8 cellular contexts compared by ENCODE assay signal in the genomic region with DNA sequence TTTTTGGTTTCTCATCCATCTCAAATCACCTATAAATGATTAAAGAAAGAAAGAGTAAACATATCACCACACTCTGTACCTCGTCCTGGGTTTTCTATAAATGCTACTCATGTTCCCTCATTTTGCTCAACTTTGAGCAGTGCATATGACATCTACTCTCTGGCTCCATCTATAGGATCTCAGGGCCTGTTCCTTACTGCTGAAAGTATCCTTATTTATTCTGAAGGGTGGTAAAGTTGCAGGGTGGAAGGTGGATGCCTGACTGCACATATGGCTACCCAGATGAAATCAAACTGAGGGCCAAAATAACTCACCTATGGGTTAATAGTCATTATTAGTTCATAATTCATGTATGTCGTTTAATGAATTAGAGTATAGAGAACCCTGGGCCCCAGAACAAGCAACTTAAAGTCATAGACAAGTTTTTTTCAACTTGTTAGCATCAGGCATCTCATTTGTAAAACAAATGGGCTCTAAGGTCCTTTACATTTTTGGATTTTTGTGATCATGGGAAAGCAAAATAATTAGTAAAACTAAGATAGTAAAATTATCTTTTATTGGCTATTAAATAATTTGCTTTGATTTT. TPM values are rescaled to one million over a fixed set of nuclear protein-coding genes. Genes with fewer than 3 reads are reported as not detected.
A peak's percentile ranks its signal among the peaks of the same experiment; 100 is the strongest.
DNase-seq lines count a peak whose midpoint lies in the region; ATAC-seq and TF ChIP-seq lines count a peak whose summit lies in the region.

No MANE protein-coding gene starts in this region.

- no peak overlapping the region for H3K4me3 Mint-ChIP-seq in activated CD4-positive, alpha-beta memory T cell treated with anti-CD3 and anti-CD28 coated beads for 36 hours
- no peak overlapping the region for H3K4me3 Mint-ChIP-seq in activated CD4-positive, alpha-beta memory T cell treated with anti-CD3 and anti-CD28 coated beads, Interleukin-2, amount 10 ng/mL, durations not matched to agents 7 days and 5 days

- peak; percentile 59 for ATAC-seq in HG02870 (IDR thresholded peaks at IDR 0.05; ENCODE audit: unreplicated experiment)
- ATAC-seq in left colon = peak; percentile 98

- H3K79me2 ChIP-seq in mammary epithelial cell (ENCODE audit: insufficient read depth, low read length) = no peaks in the 10 kb centered on the region

- no peak overlapping the region for H2AFZ ChIP-seq in mammary epithelial cell (ENCODE audit: low read depth, low read length)

- CTCF ChIA-PET in activated CD4-positive, alpha-beta memory T cell treated with anti-CD3 and anti-CD28 coated beads for 36 hours (lab: Charles Lee) = no interaction called here
- CTCF ChIA-PET in activated CD4-positive, alpha-beta memory T cell treated with anti-CD3 and anti-CD28 coated beads, Interleukin-2, amount 10 ng/mL, durations not matched to agents 7 days and 5 days (lab: Charles Lee) = no interaction called here
- CTCF ChIA-PET in mammary epithelial cell (lab: Charles Lee; ENCODE audit: low non-redundant PET) = no interaction called here

- no peak for DNase-seq in activated CD4-positive, alpha-beta memory T cell treated with anti-CD3 and anti-CD28 coated beads for 36 hours
- no peak for DNase-seq in activated CD4-positive, alpha-beta memory T cell treated with anti-CD3 and anti-CD28 coated beads, Interleukin-2, amount 10 ng/mL, durations not matched to agents 7 days and 5 days
- DNase-seq in NCI-H82 treated with DMSO at 0.1 percent for 48 hours (lab: John Stamatoyannopoulos, UW; ENCODE audit: unreplicated experiment) = peak; percentile 57
- DNase-seq in mammary epithelial cell = peak; percentile 55
- DNase-seq in left colon = no peak
- no peak for DNase-seq in transverse colon
- DNase-seq in stimulated activated CD4-positive, alpha-beta T cell treated with anti-CD3 and anti-CD28 coated beads, Interleukin-4, amount 100 ng/mL, for 4 hours = no peak

- BruUV-seq in mammary epithelial cell (replicated peaks; lab: Mats Ljungman, UMichigan) = no TSS peak

- H3K4me3 ChIP-seq in mammary epithelial cell (replicated peaks in 1 of 3; ENCODE audit: insufficient read depth in 1 of 3, low read depth in 2 of 3, low read length in 3 of 3) = no peak overlapping the region
- H3K4me3 ChIP-seq in transverse colon = no peak overlapping the region

- in situ Hi-C loops in mammary epithelial cell (cut with MboI; ENCODE audit: low sequenced_read_pairs in 2 of 2) (no loop called here), transverse colon (cut with MboI; ENCODE audit: low pct_ligation_motif_present in 1 of 4, low pct_unique_long_range_greater_than_20kb in 1 of 4, low sequenced_read_pairs in 3 of 4) (loop anchor here in 3 of 4 donors (5.0 to 25.0 kb wide), 3 partner anchors 71 to 259 kb away; a partner anchor contains a TSS)

- no peak overlapping the region for H3K9ac ChIP-seq in mammary epithelial cell (ENCODE audit: insufficient read depth, low read length)

- WGBS in mammary epithelial cell (ENCODE audit: low coverage, missing lambda C conversion rate) = 63% methylated on average over 2 of the region's 2 CpGs
- 13 to 39% methylated on average over 1 to 2 of the region's 2 CpGs for WGBS in transverse colon (ENCODE audit: low coverage in 1 of 2), 2 donors

- TF ChIP-seq CTCF in mammary epithelial cell (conservative IDR thresholded peaks at IDR 0.05 in 1 of 2, IDR thresholded peaks at IDR 0.05 in 1 of 2; ENCODE audit: extremely low read depth in 1 of 2, insufficient read depth in 1 of 2, low read depth in 1 of 2, low read length in 2 of 2) = peak; percentile 75 to 78
- peak; percentile 58 to 72 (median 68) for TF ChIP-seq CTCF in transverse colon (IDR thresholded peaks at IDR 0.05)

- H3K27ac Mint-ChIP-seq in activated CD4-positive, alpha-beta memory T cell treated with anti-CD3 and anti-CD28 coated beads for 36 hours = peak overlapping the region; percentile 1
- H3K27ac Mint-ChIP-seq in activated CD4-positive, alpha-beta memory T cell treated with anti-CD3 and anti-CD28 coated beads, Interleukin-2, amount 10 ng/mL, durations not matched to agents 7 days and 5 days = no peak overlapping the region

- no peak overlapping the region for H3K4me2 ChIP-seq in mammary epithelial cell (ENCODE audit: insufficient read depth, low read depth, low read length)

- no peaks in the 10 kb centered on the region for H3K27me3 ChIP-seq in mammary epithelial cell (ENCODE audit: insufficient read depth, low read length)
- no peaks in the 10 kb centered on the region for H3K27me3 ChIP-seq in transverse colon

- TF ChIP-seq EP300 in transverse colon (IDR thresholded peaks at IDR 0.05; ENCODE audit: low read depth) = no peak

- no peaks in the 10 kb centered on the region for H3K4me1 ChIP-seq in mammary epithelial cell (ENCODE audit: insufficient read depth, low read length)
- H3K4me1 ChIP-seq in transverse colon = peaks cover 0 to 8% (median 2%) of the 10 kb centered on the region in 4 donors

- intact Hi-C loops in activated CD4-positive, alpha-beta memory T cell treated with anti-CD3 and anti-CD28 coated beads for 36 hours (cut with micrococcal nuclease) = loop anchor here (1.0 kb wide), 2 partner anchors 73 to 262 kb away; no protein-coding TSS in a partner anchor
- intact Hi-C loops in mammary epithelial cell (cut with micrococcal nuclease) (loop anchor here (1.0 kb wide), 4 partner anchors 59 to 262 kb away; no protein-coding TSS in a partner anchor), left colon (cut with DNase I, micrococcal nuclease) (no loop called here), transverse colon (cut with DNase I; ENCODE audit: low total_unique reads) (no loop called here)

- H3K27ac ChIP-seq in mammary epithelial cell (ENCODE audit: insufficient read depth, low read depth, low read length) (no peak overlapping the region), transverse colon (no peak overlapping the region)

- H3K36me3 Mint-ChIP-seq in activated CD4-positive, alpha-beta memory T cell treated with anti-CD3 and anti-CD28 coated beads for 36 hours = peaks cover 46% of the 10 kb centered on the region
- peaks cover 74% of the 10 kb centered on the region for H3K36me3 Mint-ChIP-seq in activated CD4-positive, alpha-beta memory T cell treated with anti-CD3 and anti-CD28 coated beads, Interleukin-2, amount 10 ng/mL, durations not matched to agents 7 days and 5 days (ENCODE audit: low read depth)

- H3K9me3 Mint-ChIP-seq in activated CD4-positive, alpha-beta memory T cell treated with anti-CD3 and anti-CD28 coated beads for 36 hours = no peaks in the 10 kb centered on the region
- H3K9me3 Mint-ChIP-seq in activated CD4-positive, alpha-beta memory T cell treated with anti-CD3 and anti-CD28 coated beads, Interleukin-2, amount 10 ng/mL, durations not matched to agents 7 days and 5 days = no peaks in the 10 kb centered on the region

- no peaks in the 10 kb centered on the region for H4K20me1 ChIP-seq in mammary epithelial cell (ENCODE audit: insufficient read depth, low read length)

- POLR2A ChIA-PET in activated CD4-positive, alpha-beta memory T cell treated with anti-CD3 and anti-CD28 coated beads for 36 hours (lab: Charles Lee) = no interaction called here
- POLR2A ChIA-PET in activated CD4-positive, alpha-beta memory T cell treated with anti-CD3 and anti-CD28 coated beads, Interleukin-2, amount 10 ng/mL, durations not matched to agents 7 days and 5 days (lab: Charles Lee) = no interaction called here

- no peak for TF ChIP-seq POLR2A in transverse colon (IDR thresholded peaks at IDR 0.05)

- peaks cover 2% of the 10 kb centered on the region for H3K4me1 Mint-ChIP-seq in activated CD4-positive, alpha-beta memory T cell treated with anti-CD3 and anti-CD28 coated beads for 36 hours (ENCODE audit: low read depth)
- peaks cover 15% of the 10 kb centered on the region for H3K4me1 Mint-ChIP-seq in activated CD4-positive, alpha-beta memory T cell treated with anti-CD3 and anti-CD28 coated beads, Interleukin-2, amount 10 ng/mL, durations not matched to agents 7 days and 5 days

- H3K27me3 Mint-ChIP-seq in activated CD4-positive, alpha-beta memory T cell treated with anti-CD3 and anti-CD28 coated beads for 36 hours = no peaks in the 10 kb centered on the region
- no peaks in the 10 kb centered on the region for H3K27me3 Mint-ChIP-seq in activated CD4-positive, alpha-beta memory T cell treated with anti-CD3 and anti-CD28 coated beads, Interleukin-2, amount 10 ng/mL, durations not matched to agents 7 days and 5 days

- dilution Hi-C loops in mammary epithelial cell (cut with HindIII; ENCODE audit: low sequenced_read_pairs) = no loop called here

- no peaks in the 10 kb centered on the region for H3K9me3 ChIP-seq in mammary epithelial cell (replicated peaks; ENCODE audit: insufficient read depth, low read length)
- H3K9me3 ChIP-seq in transverse colon = no peaks in the 10 kb centered on the region

- H3K36me3 ChIP-seq in mammary epithelial cell (ENCODE audit: insufficient read depth, low read length) = peaks cover 37% of the 10 kb centered on the region
- peaks cover 0 to 83% (median 38%) of the 10 kb centered on the region in 4 donors for H3K36me3 ChIP-seq in transverse colon

RNA-seq across cellular contexts. Expression of a gene that starts 46.5 kb away (rescaled TPM):
- total RNA-seq in activated CD4-positive, alpha-beta memory T cell treated with anti-CD3 and anti-CD28 coated beads for 36 hours = 1 to 10 TPM; 6.6 to 7.7 TPM
- total RNA-seq in activated CD4-positive, alpha-beta memory T cell treated with anti-CD3 and anti-CD28 coated beads, Interleukin-2, amount 10 ng/mL, durations not matched to agents 7 days and 5 days = 10 to 100 TPM; 21.5 to 23.0 TPM
- total RNA-seq in mammary epithelial cell = 1 to 10 TPM in 1 of 2 donors, under 1 TPM in 1; under 0.01 to 8.5 TPM
- polyA plus RNA-seq in mammary epithelial cell = 3.4 TPM
- polyA minus RNA-seq in mammary epithelial cell = not detected
- total RNA-seq in left colon = 1 to 10 TPM; 3.1 to 7.0 TPM
- total RNA-seq in transverse colon = 10 to 100 TPM in 1 of 4 donors, 1 to 10 TPM in 3; 3.8 to 12.7 (median 5.6) TPM

Comparison
In these comparisons a context has a peak if more than half of its experiments do, and no peak if none do; other contexts are left out.
1. DNase-seq: peak in NCI-H82 treated with DMSO at 0.1 percent for 48 hours (single experiment) and mammary epithelial cell (single experiment); none in activated CD4-positive, alpha-beta memory T cell treated with anti-CD3 and anti-CD28 coated beads for 36 hours (single experiment), activated CD4-positive, alpha-beta memory T cell treated with anti-CD3 and anti-CD28 coated beads, Interleukin-2, amount 10 ng/mL, durations not matched to agents 7 days and 5 days (single experiment), left colon (0 of 2), transverse colon (single experiment) and stimulated activated CD4-positive, alpha-beta T cell treated with anti-CD3 and anti-CD28 coated beads, Interleukin-4, amount 100 ng/mL, for 4 hours (0 of 2).
2. intact Hi-C loops: an anchor here in activated CD4-positive, alpha-beta memory T cell treated with anti-CD3 and anti-CD28 coated beads for 36 hours (1.0 kb wide) and mammary epithelial cell (1.0 kb wide); none called in left colon and transverse colon.
3. in situ Hi-C loops: an anchor here in transverse colon (5.0 to 25.0 kb wide); none called in mammary epithelial cell.